8 cellular contexts compared by ENCODE assay signal in genomic region chr17:27569257-27569722, GRCh38.
DNase-seq lines count a peak whose midpoint lies in the region; ATAC-seq and TF ChIP-seq lines count a peak whose summit lies in the region.

No MANE protein-coding gene starts in this region.

- H3K36me3 ChIP-seq in BE2C (no peaks in the 10 kb centered on the region), RWPE2 (ENCODE audit: low read depth) (no peaks in the 10 kb centered on the region), adipocyte (ENCODE audit: control insufficient read depth, insufficient read depth, low read length, severe bottlenecking) (no peaks in the 10 kb centered on the region)

- DNase-seq in BE2C (peak; percentile 53), RWPE2 (ENCODE audit: low spot score) (no peak), adipocyte (ENCODE audit: low read depth) (peak; percentile 31), left lobe of liver (ENCODE audit: low spot score) (no peak)
- peak; percentile 50 to 76 for DNase-seq in stimulated activated CD8-positive, alpha-beta memory T cell treated with anti-CD3 and anti-CD28 coated beads, Interleukin-7, amount 100 ng/mL, for 48 hours (ENCODE audit: extremely low read depth in 1 of 2, low read depth in 1 of 2)
- DNase-seq in effector CD4-positive, alpha-beta T cell, result no peak

- peaks cover 5% of the 10 kb centered on the region; the same call in 1 of the 2 replicates for H3K4me1 ChIP-seq in BE2C
- H3K4me1 ChIP-seq in RWPE2 (ENCODE audit: insufficient read depth, poor library complexity, severe bottlenecking), result no peaks in the 10 kb centered on the region
- H3K4me1 ChIP-seq in adipocyte (ENCODE audit: control insufficient read depth, insufficient read depth, low read length), result peaks cover 15% of the 10 kb centered on the region

- peak; percentile 55 for ATAC-seq in GM19463 (IDR thresholded peaks at IDR 0.05; ENCODE audit: unreplicated experiment)
- ATAC-seq in RWPE2 (ENCODE audit: low read depth), result peak; percentile 62; the same call in 1 of the 3 replicates
- ATAC-seq in left lobe of liver, result peak; percentile 52
- ATAC-seq in HG03439 (IDR thresholded peaks at IDR 0.05; ENCODE audit: unreplicated experiment), result no peak

- no peak overlapping the region for H3K27ac ChIP-seq in RWPE2 (ENCODE audit: poor library complexity, severe bottlenecking)

- H3K9me3 ChIP-seq in BE2C (no peaks in the 10 kb centered on the region), RWPE2 (ENCODE audit: severe bottlenecking) (no peaks in the 10 kb centered on the region), adipocyte (ENCODE audit: control insufficient read depth, low read length) (no peaks in the 10 kb centered on the region)

- TF ChIP-seq CTCF in BE2C (IDR thresholded peaks at IDR 0.05; ENCODE audit: low read depth, low read length) (peak; percentile 64), RWPE2 (IDR thresholded peaks at IDR 0.05; ENCODE audit: poor library complexity, severe bottlenecking) (peak; percentile 61)

- H3K27me3 ChIP-seq in BE2C (no peaks in the 10 kb centered on the region), RWPE2 (ENCODE audit: insufficient read depth, poor library complexity, severe bottlenecking) (no peaks in the 10 kb centered on the region), adipocyte (replicated peaks; ENCODE audit: control insufficient read depth, insufficient read depth, low read length) (no peaks in the 10 kb centered on the region)

- no peak overlapping the region for H3K9ac ChIP-seq in adipocyte (ENCODE audit: low read length)

- H3K4me3 ChIP-seq in BE2C (ENCODE audit: low read depth, low read length), result no peak overlapping the region
- no peak overlapping the region for H3K4me3 ChIP-seq in RWPE2 (ENCODE audit: severe bottlenecking)
- H3K4me3 ChIP-seq in adipocyte (ENCODE audit: low read length), result no peak overlapping the region

Comparison
In these comparisons a context has a peak if more than half of its experiments do, and no peak if none do; other contexts are left out.
1. DNase-seq: peak in BE2C (single experiment), adipocyte (single experiment) and stimulated activated CD8-positive, alpha-beta memory T cell treated with anti-CD3 and anti-CD28 coated beads, Interleukin-7, amount 100 ng/mL, for 48 hours (2 of 2); none in RWPE2 (single experiment), left lobe of liver (single experiment) and effector CD4-positive, alpha-beta T cell (single experiment).